Comparison of ENCODE assay signal across 33 cellular contexts in the genomic region with DNA sequence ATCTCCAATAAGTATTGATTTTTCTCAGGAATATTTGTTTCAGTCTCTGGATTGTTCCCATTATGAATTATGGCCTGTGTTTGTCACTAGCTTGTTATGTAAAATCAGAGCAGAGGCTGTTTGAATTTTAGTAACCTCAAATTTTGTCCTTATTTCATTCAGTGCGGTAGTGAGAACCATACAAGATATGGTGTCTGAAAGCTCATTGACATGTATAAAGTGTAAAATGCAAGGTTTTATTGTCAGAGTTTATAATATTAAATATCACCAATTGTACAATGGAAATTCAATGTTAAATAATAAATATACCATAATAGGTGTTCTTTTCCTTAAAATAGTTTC.
DNase-seq lines count a peak whose midpoint lies in the region; ATAC-seq, FAIRE-seq and TF ChIP-seq lines count a peak whose summit lies in the region.
"Had no signal": no experiment of that assay in that cellular context is flagged by ENCODE, and none has a peak within 500 bp of the region (broad histone marks: within the 10 kb centered on the region; RNA-seq: fewer than 3 reads in every experiment).

No MANE protein-coding gene starts in this region.

- no peaks in the 10 kb centered on the region for H3K27me3 ChIP-seq in liver (ENCODE audit: control insufficient read depth in 4 of 4, insufficient read depth in 4 of 4, low read length in 3 of 4)
- no peaks in the 10 kb centered on the region for H3K27me3 ChIP-seq in HepG2 (ENCODE audit: control insufficient read depth in 1 of 2, insufficient read depth in 2 of 2, low read length in 2 of 2)
- no peaks in the 10 kb centered on the region for H3K27me3 ChIP-seq in right lobe of liver
- H3K27me3 ChIP-seq: BE2C; BLaER1; BLaER1 treated with 17β-estradiol and CSF1 and Interleukin-3, amounts not matched to agents 10 nM and 100 nM had no signal

- H3K4me2 ChIP-seq in HepG2 (ENCODE audit: low read depth, low read length): no peak overlapping the region
- H3K4me2 ChIP-seq: A549; BLaER1; BLaER1 treated with 17β-estradiol and CSF1 and Interleukin-3, amounts not matched to agents 10 nM and 100 nM had no signal

- H3K79me2 ChIP-seq in HepG2 (ENCODE audit: insufficient read depth, low read length): no peaks in the 10 kb centered on the region

- WGBS in liver: 38% methylated on average over 1 of the region's 1 CpG
- WGBS in HepG2 (ENCODE audit: low lambda C conversion rate): 95% methylated on average over 1 of the region's 1 CpG
- WGBS in right lobe of liver (ENCODE audit: insufficient coverage, low coverage, low lambda C conversion rate, missing lambda C conversion rate): 65% methylated on average over 1 of the region's 1 CpG

- H2AFZ ChIP-seq in HepG2 (ENCODE audit: low read length): no peak overlapping the region

- H3K36me3 ChIP-seq in liver (ENCODE audit: control insufficient read depth in 4 of 4, insufficient read depth in 3 of 4, low read depth in 1 of 4, low read length in 3 of 4) (no peaks in the 10 kb centered on the region), HepG2 (replicated peaks in 1 of 2; ENCODE audit: control insufficient read depth in 1 of 2, insufficient read depth in 2 of 2, low read length in 2 of 2) (no peaks in the 10 kb centered on the region), right lobe of liver (no peaks in the 10 kb centered on the region)
- H3K36me3 ChIP-seq: BE2C; BLaER1; BLaER1 treated with 17β-estradiol and CSF1 and Interleukin-3, amounts not matched to agents 10 nM and 100 nM had no signal

- ATAC-seq in HepG2: no peak
- ATAC-seq in left lobe of liver: peak; percentile 25
- ATAC-seq in right lobe of liver: peak in 3 of 4 donors; percentile 38 to 54 (median 53)
- ATAC-seq: A549; CD8-positive, alpha-beta T cell had no signal

- peaks cover 0 to 12% (median 4%) of the 10 kb centered on the region in 4 donors for H3K4me1 ChIP-seq in liver (ENCODE audit: control insufficient read depth in 4 of 4, insufficient read depth in 4 of 4, low read length in 3 of 4)
- H3K4me1 ChIP-seq in HepG2 (ENCODE audit: insufficient read depth, low read length): no peaks in the 10 kb centered on the region
- H3K4me1 ChIP-seq in right lobe of liver: peaks cover 0 to 8% (median 4%) of the 10 kb centered on the region in 4 donors
- H3K4me1 ChIP-seq: A549; BE2C; BLaER1; BLaER1 treated with 17β-estradiol and CSF1 and Interleukin-3, amounts not matched to agents 10 nM and 100 nM; Caco-2 had no signal

- DNase-seq in HepG2 (ENCODE audit: low spot score) (no peak), left lobe of liver (ENCODE audit: low spot score) (no peak), right lobe of liver (no peak), NCI-H69 (lab: John Stamatoyannopoulos, UW) (no peak), activated T-cell treated with anti-CD3 and anti-CD28 coated beads for 4 hours (no peak)
- DNase-seq: 8988T; ACHN; AML-193; BE2C; C1 segment of cervical spinal cord; Caco-2; Calu3; CD4-positive, alpha-beta memory T cell; CD4-positive, alpha-beta T cell; CD4-positive, CD25-positive, alpha-beta regulatory T cell; CD8-positive, alpha-beta memory T cell; CD8-positive, alpha-beta T cell; COR-L47; DMS 273 treated with DMSO at 0.1 percent for 48 hours; DMS153; DMS53; DMS79; DMS79 treated with DMSO at 0.1 percent for 48 hours; DND-41; EL had no signal

- TF ChIP-seq POLR2A in HepG2 (IDR thresholded peaks at IDR 0.05; ENCODE audit: insufficient read depth in 1 of 2, low read depth in 2 of 2, low read length in 2 of 2) (no peak), right lobe of liver (IDR thresholded peaks at IDR 0.05) (no peak)

- BruUV-seq in HepG2 (replicated peaks; lab: Mats Ljungman, UMichigan): no TSS peak

- FAIRE-seq in HepG2 (lab: Jason Lieb, UNC): no peak
- FAIRE-seq: A204.1, A549, D721Med had no signal

- POLR2A ChIA-PET in HepG2 (lab: Yijun Ruan, JAX): no interaction called here

- H3K4me3 ChIP-seq in liver (ENCODE audit: low read depth in 1 of 3, low read length in 3 of 3) (no peak overlapping the region), HepG2 (replicated peaks in 1 of 3; ENCODE audit: insufficient read depth in 1 of 3, low read depth in 2 of 3, low read length in 3 of 3) (no peak overlapping the region), right lobe of liver (no peak overlapping the region)
- H3K4me3 ChIP-seq: A549; BLaER1; BLaER1 treated with 17β-estradiol and CSF1 and Interleukin-3, amounts not matched to agents 10 nM and 100 nM had no signal

- TF ChIP-seq RAD21 in liver (IDR thresholded peaks at IDR 0.05) (no peak), HepG2 (CRISPR knock-in tag; IDR thresholded peaks at IDR 0.05) (no peak)

- in situ Hi-C loops in HepG2 (cut with HindIII; ENCODE audit: extremely low pct_ligation_motif_present, low pct_unique_long_range_greater_than_20kb): no loop called here

- H3K27ac ChIP-seq in liver (ENCODE audit: low read depth in 1 of 2, low read length in 2 of 2): peak overlapping the region; percentile 25 to 28
- no peak overlapping the region for H3K27ac ChIP-seq in HepG2 (ENCODE audit: extremely low read length, insufficient read depth, low read length)
- H3K27ac ChIP-seq in right lobe of liver: peak overlapping the region in 2 of 3 donors; percentile 38 to 41
- H3K27ac ChIP-seq: 22Rv1; A549; BLaER1; BLaER1 treated with 17β-estradiol and CSF1 and Interleukin-3, amounts not matched to agents 10 nM and 100 nM; C4-2B had no signal

- intact Hi-C loops in HepG2 (cut with micrococcal nuclease; ENCODE audit: unreplicated experiment) (no loop called here), right lobe of liver (cut with DNase I) (no loop called here)

- H4K20me1 ChIP-seq in HepG2 (ENCODE audit: insufficient read depth, low read length): no peaks in the 10 kb centered on the region
- H4K20me1 ChIP-seq: BLaER1; BLaER1 treated with 17β-estradiol and CSF1 and Interleukin-3, amounts not matched to agents 10 nM and 100 nM had no signal

- H3K9me3 ChIP-seq in liver (ENCODE audit: control insufficient read depth in 4 of 4, low read length in 3 of 4) (no peaks in the 10 kb centered on the region), HepG2 (ENCODE audit: low read length) (no peaks in the 10 kb centered on the region), right lobe of liver (no peaks in the 10 kb centered on the region)
- H3K9me3 ChIP-seq: A549; BE2C; BLaER1; BLaER1 treated with 17β-estradiol and CSF1 and Interleukin-3, amounts not matched to agents 10 nM and 100 nM; Caco-2 had no signal

- TF ChIP-seq CTCF in liver (IDR thresholded peaks at IDR 0.05; ENCODE audit: low read depth, low read length, missing input control): no peak
- no peak for TF ChIP-seq CTCF in HepG2 (CRISPR knock-in tag; IDR thresholded peaks at IDR 0.05)
- no peak for TF ChIP-seq CTCF in right lobe of liver (IDR thresholded peaks at IDR 0.05)

- TF ChIP-seq EP300 in HepG2 (IDR thresholded peaks at IDR 0.05; ENCODE audit: low read depth in 2 of 2, low read length in 2 of 2) (no peak), HepG2 (CRISPR knock-in tag; IDR thresholded peaks at IDR 0.05; ENCODE audit: borderline replicate concordance) (no peak)

- H3K9ac ChIP-seq in liver (ENCODE audit: low read depth in 1 of 2, low read length in 2 of 2): no peak overlapping the region
- no peak overlapping the region for H3K9ac ChIP-seq in HepG2 (ENCODE audit: insufficient read depth, low read depth, low read length)
- H3K9ac ChIP-seq: BLaER1; BLaER1 treated with 17β-estradiol and CSF1 and Interleukin-3, amounts not matched to agents 10 nM and 100 nM had no signal

- CTCF ChIA-PET in HepG2 (lab: Yijun Ruan, JAX; ENCODE audit: low intra/inter-chr PET ratio, low total read pairs): no interaction called here

TF ChIP-seq in liver, 16 proteins besides CTCF, POLR2A, EP300 and RAD21 (continues in another document):
- no peak for TF ChIP-seq RXRA (IDR thresholded peaks at IDR 0.05)
- TF ChIP-seq HNF4G (IDR thresholded peaks at IDR 0.05): no peak
- no peak for TF ChIP-seq JUND (IDR thresholded peaks at IDR 0.05)
- TF ChIP-seq, protein P1, sequence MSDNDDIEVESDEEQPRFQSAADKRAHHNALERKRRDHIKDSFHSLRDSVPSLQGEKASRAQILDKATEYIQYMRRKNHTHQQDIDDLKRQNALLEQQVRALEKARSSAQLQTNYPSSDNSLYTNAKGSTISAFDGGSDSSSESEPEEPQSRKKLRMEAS (IDR thresholded peaks at IDR 0.05): no peak
- TF ChIP-seq SP1 (IDR thresholded peaks at IDR 0.05): no peak

TF ChIP-seq in HepG2, 621 proteins besides CTCF, POLR2A, EP300 and RAD21 (continues in another document):
- TF ChIP-seq, protein P2, sequence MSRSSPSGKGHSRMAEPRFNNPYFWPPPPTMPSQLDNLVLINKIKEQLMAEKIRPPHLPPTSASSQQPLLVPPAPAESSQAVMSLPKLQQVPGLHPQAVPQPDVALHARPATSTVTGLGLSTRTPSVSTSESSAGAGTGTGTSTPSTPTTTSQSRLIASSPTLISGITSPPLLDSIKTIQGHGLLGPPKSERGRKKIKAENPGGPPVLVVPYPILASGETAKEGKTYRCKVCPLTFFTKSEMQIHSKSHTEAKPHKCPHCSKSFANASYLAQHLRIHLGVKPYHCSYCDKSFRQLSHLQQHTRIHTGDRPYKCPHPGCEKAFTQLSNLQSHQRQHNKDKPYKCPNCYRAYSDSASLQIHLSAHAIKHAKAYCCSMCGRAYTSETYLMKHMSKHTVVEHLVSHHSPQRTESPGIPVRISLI (CRISPR knock-in tag; IDR thresholded peaks at IDR 0.05; ENCODE audit: borderline replicate concordance): no peak
- TF ChIP-seq SOX5 (CRISPR knock-in tag; IDR thresholded peaks at IDR 0.05; ENCODE audit: borderline replicate concordance): no peak
- no peak for TF ChIP-seq MIER2 (CRISPR knock-in tag; IDR thresholded peaks at IDR 0.05)
- TF ChIP-seq SKI (IDR thresholded peaks at IDR 0.05; ENCODE audit: partially characterized antibody): no peak
- no peak for TF ChIP-seq AHR (CRISPR knock-in tag; IDR thresholded peaks at IDR 0.05)
- no peak for TF ChIP-seq ARNTL (CRISPR knock-in tag; IDR thresholded peaks at IDR 0.05)
- TF ChIP-seq SIN3B (IDR thresholded peaks at IDR 0.05; ENCODE audit: low read length): no peak
- TF ChIP-seq, protein P3, sequence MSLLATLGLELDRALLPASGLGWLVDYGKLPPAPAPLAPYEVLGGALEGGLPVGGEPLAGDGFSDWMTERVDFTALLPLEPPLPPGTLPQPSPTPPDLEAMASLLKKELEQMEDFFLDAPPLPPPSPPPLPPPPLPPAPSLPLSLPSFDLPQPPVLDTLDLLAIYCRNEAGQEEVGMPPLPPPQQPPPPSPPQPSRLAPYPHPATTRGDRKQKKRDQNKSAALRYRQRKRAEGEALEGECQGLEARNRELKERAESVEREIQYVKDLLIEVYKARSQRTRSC (CRISPR knock-in tag; IDR thresholded peaks at IDR 0.05; ENCODE audit: low read depth): no peak
